ENCODE assay signal across 1 cellular context in the genomic region with DNA sequence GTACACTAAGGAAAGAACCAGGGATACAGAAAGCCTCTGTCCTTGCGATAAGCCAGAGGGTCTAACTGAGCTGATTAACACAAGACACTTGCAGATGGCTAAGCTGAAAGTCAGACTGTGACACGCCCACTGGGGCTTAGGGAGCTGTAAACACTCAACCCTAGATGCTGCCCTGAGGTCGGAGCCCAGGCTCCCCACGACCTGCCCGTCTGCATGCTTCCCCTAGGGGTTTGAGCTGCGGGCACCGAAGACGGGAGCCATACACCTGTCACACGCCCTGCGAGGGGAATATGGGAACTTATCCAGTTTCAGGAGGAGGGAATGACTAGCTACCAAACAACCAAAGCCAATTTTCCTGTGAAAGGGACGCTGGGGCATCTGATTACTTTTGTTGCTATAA.
TF ChIP-seq lines count a peak whose summit lies in the region.

No MANE protein-coding gene starts in this region.

TF ChIP-seq in HepG2, 621 proteins besides CTCF, POLR2A, EP300 and RAD21:
- TF ChIP-seq NR3C1 (CRISPR knock-in tag; IDR thresholded peaks at IDR 0.05) (no peak), ZNF709 (CRISPR knock-in tag; IDR thresholded peaks at IDR 0.05) (no peak), ATM (IDR thresholded peaks at IDR 0.05; ENCODE audit: borderline replicate concordance) (no peak)
